ENCODE assay signal across 26 cellular contexts in genomic region chr11:69467196-69467595, GRCh38. TPM values are rescaled to one million over a fixed set of nuclear protein-coding genes. Genes with fewer than 3 reads are reported as not detected.
A peak's percentile ranks its signal among the peaks of the same experiment; 100 is the strongest.
DNase-seq lines count a peak whose midpoint lies in the region; ATAC-seq and TF ChIP-seq lines count a peak whose summit lies in the region.
"Had no signal": no experiment of that assay in that cellular context is flagged by ENCODE, and none has a peak within 500 bp of the region (broad histone marks: within the 10 kb centered on the region; RNA-seq: fewer than 3 reads in every experiment).

No MANE protein-coding gene starts in this region.

- H3K27me3 Mint-ChIP-seq in Caco-2 (ENCODE audit: insufficient read depth, unreplicated experiment), result no peaks in the 10 kb centered on the region
- H3K27me3 Mint-ChIP-seq in glutamatergic neuron (ENCODE audit: unreplicated experiment), result peaks cover 7% of the 10 kb centered on the region

- H2BK5ac ChIP-seq in neuronal stem cell (ENCODE audit: low read length), result no peak overlapping the region

- no peaks in the 10 kb centered on the region for H3K79me1 ChIP-seq in neuronal stem cell (ENCODE audit: low read depth, low read length)

- no peak for TF ChIP-seq CTCF in Caco-2 (IDR thresholded peaks at IDR 0.05; ENCODE audit: insufficient read depth in 1 of 2, low read depth in 1 of 2, low read length in 1 of 2, severe bottlenecking in 1 of 2, unreplicated experiment in 1 of 2)
- TF ChIP-seq CTCF in Panc1 (IDR thresholded peaks at IDR 0.05), result no peak
- TF ChIP-seq CTCF in glutamatergic neuron (IDR thresholded peaks at IDR 0.05; ENCODE audit: partially characterized antibody, unreplicated experiment), result no peak
- TF ChIP-seq CTCF in GM13976 (IDR thresholded peaks at IDR 0.05; ENCODE audit: borderline replicate concordance, control extremely low read depth, extremely low read depth, insufficient read depth, missing control alignments), result no peak

- no peak overlapping the region for H4K8ac ChIP-seq in neuronal stem cell (ENCODE audit: low read depth, low read length)

- H3K9me3 Mint-ChIP-seq in Caco-2 (ENCODE audit: unreplicated experiment) (no peaks in the 10 kb centered on the region), glutamatergic neuron (ENCODE audit: unreplicated experiment) (no peaks in the 10 kb centered on the region)
- H3K9me3 Mint-ChIP-seq: CD8-positive, alpha-beta T cell had no signal

- H3K27ac ChIP-seq in Panc1 (ENCODE audit: low read length) (no peak overlapping the region), neuronal stem cell (replicated peaks; ENCODE audit: low read length) (no peak overlapping the region)
- H3K27ac ChIP-seq: C4-2B, HL-60 had no signal

- no peak overlapping the region for H2BK15ac ChIP-seq in neuronal stem cell (ENCODE audit: low read length)

- no peak overlapping the region for H3K4me3 Mint-ChIP-seq in Caco-2 (ENCODE audit: unreplicated experiment)
- H3K4me3 Mint-ChIP-seq in glutamatergic neuron (ENCODE audit: unreplicated experiment), result no peak overlapping the region
- H3K4me3 Mint-ChIP-seq: CD8-positive, alpha-beta T cell had no signal

- H3K4me3 ChIP-seq in Caco-2 (ENCODE audit: low read depth, low read length) (no peak overlapping the region), Panc1 (ENCODE audit: low read depth in 2 of 2, low read length in 2 of 2) (no peak overlapping the region), neuronal stem cell (ENCODE audit: low read length in 2 of 2) (no peak overlapping the region)

- BruUV-seq in Caco-2 (replicated peaks; lab: Mats Ljungman, UMichigan) (no TSS peak), Panc1 (replicated peaks; lab: Mats Ljungman, UMichigan) (no TSS peak)

- no peak overlapping the region for H4K91ac ChIP-seq in neuronal stem cell (ENCODE audit: low read depth, low read length, poor library complexity)

- H2AK5ac ChIP-seq in neuronal stem cell (ENCODE audit: low read depth, low read length), result no peak overlapping the region

- H3K36me3 ChIP-seq in Caco-2 (ENCODE audit: control insufficient read depth, insufficient read depth, low read length), result no peaks in the 10 kb centered on the region
- H3K36me3 ChIP-seq in Panc1 (ENCODE audit: control insufficient read depth, insufficient read depth, low read length), result no peaks in the 10 kb centered on the region
- H3K36me3 ChIP-seq in neuronal stem cell (replicated peaks in 1 of 2; ENCODE audit: control insufficient read depth in 2 of 2, insufficient read depth in 2 of 2, low read length in 2 of 2), result no peaks in the 10 kb centered on the region

- no peak overlapping the region for H3K9ac ChIP-seq in neuronal stem cell (ENCODE audit: low read depth, low read length, poor library complexity)

- H3K36me3 Mint-ChIP-seq in Caco-2 (ENCODE audit: insufficient read depth, unreplicated experiment), result no peaks in the 10 kb centered on the region
- no peaks in the 10 kb centered on the region for H3K36me3 Mint-ChIP-seq in glutamatergic neuron (ENCODE audit: unreplicated experiment)
- H3K36me3 Mint-ChIP-seq: CD8-positive, alpha-beta T cell had no signal

- CTCF ChIA-PET in Caco-2 (lab: Charles Lee), result no interaction called here
- CTCF ChIA-PET in Panc1 (lab: Charles Lee), result no interaction called here

- no peak overlapping the region for H2AFZ ChIP-seq in neuronal stem cell (ENCODE audit: low read length)

- ATAC-seq in Panc1 (0 out of 2 replicates have a peak, but pooled peaks have one; percentile 13), HG03565 (IDR thresholded peaks at IDR 0.05; ENCODE audit: unreplicated experiment) (no peak)
- ATAC-seq: CD8-positive, alpha-beta T cell; PC-3 had no signal

- H3K9me3 ChIP-seq in Caco-2, result no peaks in the 10 kb centered on the region
- no peaks in the 10 kb centered on the region for H3K9me3 ChIP-seq in Panc1 (ENCODE audit: control insufficient read depth, insufficient read depth, low read depth, low read length)
- no peaks in the 10 kb centered on the region for H3K9me3 ChIP-seq in neuronal stem cell (replicated peaks in 1 of 2; ENCODE audit: control insufficient read depth in 2 of 2, insufficient read depth in 1 of 2, low read depth in 1 of 2, low read length in 2 of 2)

- POLR2A ChIA-PET in Caco-2 (lab: Charles Lee) (no interaction called here), Panc1 (lab: Charles Lee) (no interaction called here)

- no peak overlapping the region for H2BK120ac ChIP-seq in neuronal stem cell (ENCODE audit: low read depth, low read length)

- in situ Hi-C loops in Panc1 (cut with HindIII; ENCODE audit: low pct_unique_long_range_greater_than_20kb, low sequenced_read_pairs), result no loop called here
- in situ Hi-C loops in GM13976 (cut with MboI; ENCODE audit: low sequenced_read_pairs, unreplicated experiment), result no loop called here

- H2BK12ac ChIP-seq in neuronal stem cell (ENCODE audit: low read length), result no peak overlapping the region

- H3K4me2 ChIP-seq in neuronal stem cell (ENCODE audit: insufficient read depth, low read length, poor library complexity, severe bottlenecking), result no peak overlapping the region

- intact Hi-C loops in Caco-2 (cut with micrococcal nuclease; ENCODE audit: unreplicated experiment), result no loop called here
- intact Hi-C loops in Panc1 (cut with micrococcal nuclease; ENCODE audit: unreplicated experiment), result no loop called here

- H3K18ac ChIP-seq in neuronal stem cell (ENCODE audit: low read length), result peak overlapping the region; percentile 63

- no peak overlapping the region for H3K14ac ChIP-seq in neuronal stem cell (ENCODE audit: low read length)

- H3K23ac ChIP-seq in neuronal stem cell (ENCODE audit: low read depth, low read length, poor library complexity), result no peak overlapping the region

- no CpG with 5 or more reads among the region's 4 CpGs for WGBS in neuronal stem cell (ENCODE audit: extremely low coverage in 2 of 2, insufficient read length in 2 of 2, insufficient replicate concordance in 1 of 2), 2 donors

- no peak overlapping the region for H3K4ac ChIP-seq in neuronal stem cell (ENCODE audit: low read length)

- H3K27ac Mint-ChIP-seq in Caco-2 (ENCODE audit: unreplicated experiment), result peak overlapping the region; percentile 43
- peak overlapping the region; percentile 15 for H3K27ac Mint-ChIP-seq in glutamatergic neuron (ENCODE audit: unreplicated experiment)
- H3K27ac Mint-ChIP-seq: CD8-positive, alpha-beta T cell had no signal

- H3K4me1 Mint-ChIP-seq in Caco-2 (ENCODE audit: low read depth, unreplicated experiment), result peaks cover 35% of the 10 kb centered on the region
- peaks cover 8% of the 10 kb centered on the region for H3K4me1 Mint-ChIP-seq in glutamatergic neuron (ENCODE audit: low read depth, unreplicated experiment)

- DNase-seq in Caco-2 (no peak), Panc1 (ENCODE audit: low read depth, low spot score) (no peak), glutamatergic neuron (no peak), neuronal stem cell (ENCODE audit: low spot score) (no peak), NCI-H1105 (lab: John Stamatoyannopoulos, UW) (no peak), GM13976 (ENCODE audit: low spot score) (no peak)
- DNase-seq: CD8-positive, alpha-beta T cell; DMS 273 treated with DMSO at 0.1 percent for 48 hours; DMS79 treated with DMSO at 0.1 percent for 48 hours; GF-D8; Kasumi-1; NCI-H1092 treated with DMSO at 0.1 percent for 48 hours; NCI-H1436 treated with DMSO at 0.1 percent for 48 hours; NCI-H187 treated with DMSO at 0.1 percent for 48 hours; NCI-H2171 treated with DMSO at 0.1 percent for 48 hours; NCI-H524; NCI-H774; NK-92 treated with Interleukin-12 subunit alpha and Interleukin-12 subunit beta, amount 100 ng/mL, for 24 hours; PC-3; SHP77 had no signal

- no peaks in the 10 kb centered on the region for H3K27me3 ChIP-seq in Caco-2 (replicated peaks; ENCODE audit: control insufficient read depth, insufficient read depth, low read length)
- H3K27me3 ChIP-seq in Panc1 (ENCODE audit: control insufficient read depth, insufficient read depth, low read length), result no peaks in the 10 kb centered on the region
- H3K27me3 ChIP-seq in neuronal stem cell (ENCODE audit: control insufficient read depth in 3 of 3, insufficient read depth in 3 of 3, low read depth in 1 of 3, low read length in 3 of 3), result peaks cover 0 to 10% (median 0%) of the 10 kb centered on the region in 3 experiments

- peaks cover 38% of the 10 kb centered on the region for H3K4me1 ChIP-seq in Caco-2
- H3K4me1 ChIP-seq in Panc1 (ENCODE audit: control insufficient read depth, insufficient read depth, low read length), result no peaks in the 10 kb centered on the region; the same call in 1 of the 2 replicates
- H3K4me1 ChIP-seq in neuronal stem cell (ENCODE audit: control insufficient read depth in 2 of 2, insufficient read depth in 1 of 2, low read depth in 1 of 2, low read length in 2 of 2), result peaks cover 15 to 20% of the 10 kb centered on the region in 2 donors

RNA-seq across cellular contexts. Expression of gene LINC01488, which starts 14.3 kb away (rescaled TPM):
- total RNA-seq in Caco-2 (2022) (0.12 TPM in 1 of 2 replicates, not detected in the other), Panc1 (2021; ENCODE audit: unreplicated experiment) (not detected), glutamatergic neuron (ENCODE audit: unreplicated experiment) (not detected)
- not detected for polyA plus RNA-seq in Panc1 (2012; ENCODE audit: insufficient read length)
- 0.06 TPM for polyA plus RNA-seq in neuronal stem cell (2013, experiment 1 of 2)
- 0.01 TPM for polyA plus RNA-seq in neuronal stem cell (2013, experiment 2 of 2)
- total RNA-seq: A673; CD8-positive, alpha-beta T cell; M059J; PC-3; RPMI7951 had no signal
